16 cellular contexts compared by ENCODE assay signal in the genomic region with DNA sequence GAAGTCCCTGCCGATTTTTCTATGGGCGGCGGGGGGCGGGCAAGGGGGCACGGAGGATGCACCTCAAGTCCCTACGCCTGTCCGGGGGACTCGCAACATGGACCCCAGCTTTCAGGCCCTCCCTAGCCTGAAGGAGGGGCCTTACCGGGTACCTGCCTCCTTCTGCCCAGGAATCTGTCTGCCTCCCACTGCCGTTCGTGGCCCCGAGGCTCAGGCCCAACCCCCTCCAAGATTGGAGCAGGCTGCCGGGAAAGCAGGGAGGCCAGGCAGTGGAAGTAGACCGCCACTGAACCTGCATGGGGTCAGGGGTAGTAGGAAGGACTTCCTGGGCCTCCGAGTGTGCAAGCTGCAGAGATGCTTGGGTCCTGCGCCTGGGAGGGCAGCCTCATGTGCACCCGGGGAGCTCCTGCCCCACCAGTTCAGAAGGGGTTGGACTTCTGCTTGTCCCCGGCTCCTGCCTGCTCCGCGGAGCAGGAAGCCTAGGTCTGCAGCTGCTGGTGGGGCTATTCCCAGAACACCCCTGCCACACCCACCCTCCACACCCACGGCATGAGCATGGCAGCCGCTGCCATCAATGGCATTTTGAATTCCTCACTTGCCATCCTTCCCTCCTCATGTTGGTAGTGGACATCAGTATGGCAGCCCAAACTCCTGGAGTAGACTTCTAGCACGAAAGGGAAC.
DNase-seq lines count a peak whose midpoint lies in the region; ATAC-seq and TF ChIP-seq lines count a peak whose summit lies in the region.
"Had no signal": no experiment of that assay in that cellular context is flagged by ENCODE, and none has a peak within 500 bp of the region (broad histone marks: within the 10 kb centered on the region; RNA-seq: fewer than 3 reads in every experiment).

No MANE protein-coding gene starts in this region.

- H3K27me3 ChIP-seq in lung (ENCODE audit: control insufficient read depth, insufficient read depth) (no peaks in the 10 kb centered on the region), spleen (replicated peaks in 1 of 7) (no peaks in the 10 kb centered on the region), upper lobe of right lung (no peaks in the 10 kb centered on the region)
- H3K27me3 ChIP-seq: BLaER1 treated with 17β-estradiol and CSF1 and Interleukin-3, amounts not matched to agents 10 nM and 100 nM had no signal

- H3K36me3 ChIP-seq in lung (ENCODE audit: control insufficient read depth in 2 of 2, insufficient read depth in 2 of 2, low read length in 2 of 2) (no peaks in the 10 kb centered on the region), spleen (no peaks in the 10 kb centered on the region), upper lobe of right lung (no peaks in the 10 kb centered on the region)
- H3K36me3 ChIP-seq: BLaER1 treated with 17β-estradiol and CSF1 and Interleukin-3, amounts not matched to agents 10 nM and 100 nM had no signal

- H3K27ac ChIP-seq in lung (ENCODE audit: low read depth in 1 of 2, low read length in 1 of 2) (no peak overlapping the region), spleen (no peak overlapping the region), upper lobe of right lung (no peak overlapping the region)
- H3K27ac ChIP-seq: 22Rv1; BLaER1 treated with 17β-estradiol and CSF1 and Interleukin-3, amounts not matched to agents 10 nM and 100 nM; HL-60 had no signal

- ATAC-seq in Right ventricle myocardium inferior (no peak), lung (ENCODE audit: insufficient read depth, low FRiP score) (peak; percentile 34), upper lobe of right lung (peak; percentile 37), HG02642 (IDR thresholded peaks at IDR 0.05; ENCODE audit: poor library complexity, unreplicated experiment) (no peak), HG02981 (IDR thresholded peaks at IDR 0.05; ENCODE audit: unreplicated experiment) (no peak)
- ATAC-seq: CD8-positive, alpha-beta T cell had no signal

- TF ChIP-seq CTCF in lung (IDR thresholded peaks at IDR 0.05; ENCODE audit: control extremely low read depth, extremely low read depth) (no peak), spleen (IDR thresholded peaks at IDR 0.05 in 8 of 11, conservative IDR thresholded peaks at IDR 0.05 in 3 of 11) (no peak), upper lobe of right lung (IDR thresholded peaks at IDR 0.05) (no peak)

- intact Hi-C loops in Right ventricle myocardium inferior (cut with DNase I) (no loop called here), cardiac septum (cut with DNase I) (no loop called here), spleen (cut with DNase I; ENCODE audit: low total_unique reads) (no loop called here), upper lobe of right lung (cut with DNase I) (no loop called here)

- H3K4me3 ChIP-seq in lung (no peak overlapping the region), spleen (no peak overlapping the region), upper lobe of right lung (no peak overlapping the region)
- H3K4me3 ChIP-seq: BLaER1 treated with 17β-estradiol and CSF1 and Interleukin-3, amounts not matched to agents 10 nM and 100 nM had no signal

- no peak for TF ChIP-seq POLR2A in spleen (IDR thresholded peaks at IDR 0.05)

- H3K9me3 ChIP-seq in lung (ENCODE audit: control insufficient read depth in 2 of 2, insufficient read depth in 1 of 2, low read length in 1 of 2) (no peaks in the 10 kb centered on the region), spleen (peaks cover 0 to 8% (median 0%) of the 10 kb centered on the region in 8 donors), upper lobe of right lung (no peaks in the 10 kb centered on the region)

- H3K4me1 ChIP-seq in lung (ENCODE audit: control insufficient read depth in 2 of 2, insufficient read depth in 2 of 2, low read length in 2 of 2), result no peaks in the 10 kb centered on the region
- H3K4me1 ChIP-seq in spleen, result no peaks in the 10 kb centered on the region
- no peaks in the 10 kb centered on the region for H3K4me1 ChIP-seq in upper lobe of right lung
- H3K4me1 ChIP-seq: BLaER1 treated with 17β-estradiol and CSF1 and Interleukin-3, amounts not matched to agents 10 nM and 100 nM had no signal

- DNase-seq in Right ventricle myocardium inferior (ENCODE audit: missing footprints) (peak; percentile 27), cardiac septum (ENCODE audit: low spot score) (no peak), lung (ENCODE audit: low spot score) (no peak), spleen (peak; percentile 55), upper lobe of right lung (peak; percentile 46), A172 (ENCODE audit: low spot score) (no peak)
- DNase-seq: Calu3; CD8-positive, alpha-beta T cell; DMS79 treated with DMSO at 0.1 percent for 48 hours; GF-D8; H9 had no signal

- 91 to 93% methylated on average over 23 of the region's 23 CpGs for WGBS in lung, 2 donors
- 83 to 93% (median 86%) methylated on average over 19 to 23 of the region's 23 CpGs for WGBS in spleen, 5 donors

Comparison
In these comparisons a context has a peak if more than half of its experiments do, and no peak if none do; other contexts are left out.
1. DNase-seq: peak in Right ventricle myocardium inferior (single experiment), spleen (single experiment) and upper lobe of right lung (single experiment); none in cardiac septum (single experiment), lung (single experiment) and A172 (single experiment).
2. ATAC-seq: peak in lung (single experiment) and upper lobe of right lung (single experiment); none in Right ventricle myocardium inferior (single experiment), HG02642 (single experiment) and HG02981 (single experiment).